In genomic region chr17:2487306-2487705, GRCh38 we compare ENCODE assay signal across 19 cellular contexts.
"Had no signal": no experiment of that assay in that cellular context is flagged by ENCODE, and none has a peak within 500 bp of the region (broad histone marks: within the 10 kb centered on the region; RNA-seq: fewer than 3 reads in every experiment).

No MANE protein-coding gene starts in this region.

- H3K36me3 ChIP-seq: right atrium auricular region, thoracic aorta had no signal

- H3K27me3 ChIP-seq: right atrium auricular region had no signal

- H3K4me3 ChIP-seq: right atrium auricular region, thoracic aorta had no signal

- H3K4me3 Mint-ChIP-seq: activated B cell treated with CpG ODN at 0.5 μM for 24 hours; activated CD8-positive, alpha-beta T cell treated with anti-CD3 and anti-CD28 coated beads for 36 hours; activated naive CD8-positive, alpha-beta T cell treated with anti-CD3 and anti-CD28 coated beads for 36 hours; activated T-cell treated with anti-CD3 and anti-CD28 coated beads, Interleukin-2, amount 50 U/mL, for 4 hours; brain; endodermal cell; naive thymus-derived CD8-positive, alpha-beta T cell; stimulated activated naive CD8-positive, alpha-beta T cell treated with anti-CD3 and anti-CD28 coated beads, Interleukin-15, Interleukin-2, amounts not matched to agents 100 ng/mL and 50 ng/mL, for 24 hours; T-helper 1 cell treated with Interleukin-12 subunit alpha and Interleukin-12 subunit beta and Interleukin-4 antibody, amounts not matched to agents 30 μg/mL and 1 μg/mL, for 36 hours had no signal

- H3K27ac ChIP-seq: right atrium auricular region had no signal

- H3K27me3 Mint-ChIP-seq: activated B cell treated with CpG ODN at 0.5 μM for 24 hours; activated CD8-positive, alpha-beta T cell treated with anti-CD3 and anti-CD28 coated beads for 36 hours; activated naive CD8-positive, alpha-beta T cell treated with anti-CD3 and anti-CD28 coated beads for 36 hours; brain; naive thymus-derived CD8-positive, alpha-beta T cell; stimulated activated naive CD8-positive, alpha-beta T cell treated with anti-CD3 and anti-CD28 coated beads, Interleukin-15, Interleukin-2, amounts not matched to agents 100 ng/mL and 50 ng/mL, for 24 hours had no signal

- DNase-seq: activated B cell treated with CpG ODN at 0.5 μM for 24 hours; activated effector memory CD4-positive, alpha-beta T cell treated with anti-CD3 and anti-CD28 coated beads, Interleukin-2, amount 50 U/mL, for 16 hours; activated naive CD8-positive, alpha-beta T cell treated with anti-CD3 and anti-CD28 coated beads for 36 hours; activated T-cell treated with anti-CD3 and anti-CD28 coated beads, Interleukin-2, amount 50 U/mL, for 4 hours; endodermal cell; hippocampal formation; left ventricle myocardium superior; mesenchymal stem cell; naive thymus-derived CD8-positive, alpha-beta T cell; posterior cingulate gyrus; stimulated activated CD4-positive, alpha-beta T cell treated with anti-CD3 and anti-CD28 coated beads, Interleukin-15, amount 100 ng/mL, for 24 hours; stimulated activated CD4-positive, alpha-beta T cell treated with anti-CD3 and anti-CD28 coated beads, Interleukin-4, amount 100 ng/mL, for 1 hour had no signal

- ATAC-seq: activated CD8-positive, alpha-beta T cell treated with anti-CD3 and anti-CD28 coated beads for 36 hours; activated T-cell treated with anti-CD3 and anti-CD28 coated beads, Interleukin-2, amount 50 U/mL, for 4 hours; esophagus mucosa; left ventricle myocardium superior; naive thymus-derived CD8-positive, alpha-beta T cell had no signal

- H3K9me3 ChIP-seq: right atrium auricular region, thoracic aorta had no signal

- H3K27ac Mint-ChIP-seq: activated B cell treated with CpG ODN at 0.5 μM for 24 hours; activated CD8-positive, alpha-beta T cell treated with anti-CD3 and anti-CD28 coated beads for 36 hours; activated naive CD8-positive, alpha-beta T cell treated with anti-CD3 and anti-CD28 coated beads for 36 hours; endodermal cell; stimulated activated naive CD8-positive, alpha-beta T cell treated with anti-CD3 and anti-CD28 coated beads, Interleukin-15, Interleukin-2, amounts not matched to agents 100 ng/mL and 50 ng/mL, for 24 hours; T-helper 1 cell treated with Interleukin-12 subunit alpha and Interleukin-12 subunit beta and Interleukin-4 antibody, amounts not matched to agents 30 μg/mL and 1 μg/mL, for 36 hours had no signal

- H3K9me3 Mint-ChIP-seq: activated B cell treated with CpG ODN at 0.5 μM for 24 hours; activated CD8-positive, alpha-beta T cell treated with anti-CD3 and anti-CD28 coated beads for 36 hours; activated naive CD8-positive, alpha-beta T cell treated with anti-CD3 and anti-CD28 coated beads for 36 hours; activated T-cell treated with anti-CD3 and anti-CD28 coated beads, Interleukin-2, amount 50 U/mL, for 4 hours; brain; endodermal cell; naive thymus-derived CD8-positive, alpha-beta T cell; stimulated activated naive CD8-positive, alpha-beta T cell treated with anti-CD3 and anti-CD28 coated beads, Interleukin-15, Interleukin-2, amounts not matched to agents 100 ng/mL and 50 ng/mL, for 24 hours; T-helper 1 cell treated with Interleukin-12 subunit alpha and Interleukin-12 subunit beta and Interleukin-4 antibody, amounts not matched to agents 30 μg/mL and 1 μg/mL, for 36 hours had no signal
